ENCODE assay signal across 1 cellular context in the genomic region with DNA sequence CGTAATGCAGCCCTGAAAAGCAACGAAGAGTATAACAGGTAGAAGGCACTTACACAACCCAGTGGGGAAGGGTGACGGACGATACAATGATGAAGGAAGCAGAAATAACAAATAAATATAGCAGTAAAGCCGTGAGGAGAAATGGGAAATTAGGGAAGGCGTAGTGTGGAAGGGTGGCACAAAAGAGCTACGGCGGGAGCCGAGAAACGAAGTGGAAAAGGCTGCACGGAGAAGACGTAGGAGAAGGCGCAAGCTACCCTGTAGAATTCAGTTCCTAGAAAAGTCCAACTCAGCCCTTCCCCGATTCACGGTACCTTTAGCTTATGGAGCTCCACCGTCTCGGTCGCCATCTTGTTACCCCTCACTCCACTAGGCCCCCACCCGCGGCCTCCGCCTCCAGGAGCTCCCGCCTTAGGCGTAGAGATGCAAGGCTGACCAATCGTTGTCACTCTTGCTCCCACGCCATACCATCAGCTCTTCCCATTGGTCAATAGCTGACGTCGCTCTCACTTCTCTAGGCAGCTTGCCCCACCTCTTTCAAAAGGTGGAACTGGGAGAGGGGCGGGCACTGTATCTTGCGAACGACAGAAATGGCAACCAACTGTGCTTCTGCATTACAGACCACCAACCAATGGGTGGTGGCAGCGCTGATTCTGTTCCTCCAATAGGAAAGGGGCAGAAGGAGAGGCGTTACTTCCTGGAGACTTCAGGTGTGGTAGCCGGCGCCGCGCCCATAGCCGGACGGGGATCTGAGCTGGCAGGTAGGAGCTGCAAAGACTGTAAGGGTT.
TF ChIP-seq lines count a peak whose summit lies in the region.

A gene with protein sequence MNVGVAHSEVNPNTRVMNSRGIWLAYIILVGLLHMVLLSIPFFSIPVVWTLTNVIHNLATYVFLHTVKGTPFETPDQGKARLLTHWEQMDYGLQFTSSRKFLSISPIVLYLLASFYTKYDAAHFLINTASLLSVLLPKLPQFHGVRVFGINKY (plus strand): TSS at position 690 of the 788 bp plus-strand sequence. CDS start 959 bp downstream, outside the sequence.
A gene with protein sequence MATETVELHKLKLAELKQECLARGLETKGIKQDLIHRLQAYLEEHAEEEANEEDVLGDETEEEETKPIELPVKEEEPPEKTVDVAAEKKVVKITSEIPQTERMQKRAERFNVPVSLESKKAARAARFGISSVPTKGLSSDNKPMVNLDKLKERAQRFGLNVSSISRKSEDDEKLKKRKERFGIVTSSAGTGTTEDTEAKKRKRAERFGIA (minus strand): TSS at position 373 of the 788 bp plus-strand sequence. CDS start 23 bp downstream, at position 350.

TF ChIP-seq in GM12878, 131 proteins besides CTCF, POLR2A, EP300 and RAD21 (continued from another document and continues in another):
- TF ChIP-seq, protein P1, sequence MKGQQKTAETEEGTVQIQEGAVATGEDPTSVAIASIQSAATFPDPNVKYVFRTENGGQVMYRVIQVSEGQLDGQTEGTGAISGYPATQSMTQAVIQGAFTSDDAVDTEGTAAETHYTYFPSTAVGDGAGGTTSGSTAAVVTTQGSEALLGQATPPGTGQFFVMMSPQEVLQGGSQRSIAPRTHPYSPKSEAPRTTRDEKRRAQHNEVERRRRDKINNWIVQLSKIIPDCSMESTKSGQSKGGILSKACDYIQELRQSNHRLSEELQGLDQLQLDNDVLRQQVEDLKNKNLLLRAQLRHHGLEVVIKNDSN (IDR thresholded peaks at IDR 0.05; ENCODE audit: borderline replicate concordance, extremely low read length, insufficient read depth, low read depth, low read length) = no peak
- TF ChIP-seq ZBED1 (IDR thresholded peaks at IDR 0.05; ENCODE audit: borderline replicate concordance) (no peak), HDAC2 (IDR thresholded peaks at IDR 0.05) (no peak), KLF5 (IDR thresholded peaks at IDR 0.05; ENCODE audit: partially characterized antibody) (peak; percentile 59), SRF (IDR thresholded peaks at IDR 0.05; ENCODE audit: low read depth in 2 of 2, low read length in 2 of 2) (no peak), FOXM1 (IDR thresholded peaks at IDR 0.05; ENCODE audit: low read depth, low read length) (no peak), HDGF (IDR thresholded peaks at IDR 0.05) (peak; percentile 88), CEBPB (IDR thresholded peaks at IDR 0.05; ENCODE audit: borderline replicate concordance in 1 of 2, low read depth in 2 of 2, low read length in 2 of 2) (no peak), SMAD1 (IDR thresholded peaks at IDR 0.05; ENCODE audit: low read depth, partially characterized antibody) (peak; percentile 63), ZSCAN29 (IDR thresholded peaks at IDR 0.05) (no peak), NR2C1 (IDR thresholded peaks at IDR 0.05) (no peak), CHD1 (IDR thresholded peaks at IDR 0.05; ENCODE audit: low read depth, low read length) (no peak), LARP7 (IDR thresholded peaks at IDR 0.05) (peak; percentile 59; the same call in 1 of the 2 replicates), ZNF622 (IDR thresholded peaks at IDR 0.05) (no peak), KDM1A (IDR thresholded peaks at IDR 0.05; ENCODE audit: borderline replicate concordance) (no peak), TAF1 (IDR thresholded peaks at IDR 0.05; ENCODE audit: borderline replicate concordance, low read depth, low read length) (peak; percentile 89), TCF7 (IDR thresholded peaks at IDR 0.05; ENCODE audit: borderline replicate concordance) (no peak), RBBP5 (conservative IDR thresholded peaks at IDR 0.05) (no peak), SMAD5 (IDR thresholded peaks at IDR 0.05; ENCODE audit: low read depth) (peak; percentile 57; the same call in 1 of the 2 replicates), PML (IDR thresholded peaks at IDR 0.05; ENCODE audit: low read length) (peak; percentile 63), PAX5 (IDR thresholded peaks at IDR 0.05; ENCODE audit: borderline replicate concordance, low read depth, low read length) (no peak), FOXK2 (IDR thresholded peaks at IDR 0.05) (no peak), HDAC6 (IDR thresholded peaks at IDR 0.05; ENCODE audit: unreplicated experiment) (no peak), RELA (IDR thresholded peaks at IDR 0.05; ENCODE audit: borderline replicate concordance, partially characterized antibody) (peak; percentile 50)
- TF ChIP-seq, protein P2, sequence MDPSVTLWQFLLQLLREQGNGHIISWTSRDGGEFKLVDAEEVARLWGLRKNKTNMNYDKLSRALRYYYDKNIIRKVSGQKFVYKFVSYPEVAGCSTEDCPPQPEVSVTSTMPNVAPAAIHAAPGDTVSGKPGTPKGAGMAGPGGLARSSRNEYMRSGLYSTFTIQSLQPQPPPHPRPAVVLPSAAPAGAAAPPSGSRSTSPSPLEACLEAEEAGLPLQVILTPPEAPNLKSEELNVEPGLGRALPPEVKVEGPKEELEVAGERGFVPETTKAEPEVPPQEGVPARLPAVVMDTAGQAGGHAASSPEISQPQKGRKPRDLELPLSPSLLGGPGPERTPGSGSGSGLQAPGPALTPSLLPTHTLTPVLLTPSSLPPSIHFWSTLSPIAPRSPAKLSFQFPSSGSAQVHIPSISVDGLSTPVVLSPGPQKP (IDR thresholded peaks at IDR 0.05; ENCODE audit: low read depth, low read length) = no peak
- TF ChIP-seq, protein P3, sequence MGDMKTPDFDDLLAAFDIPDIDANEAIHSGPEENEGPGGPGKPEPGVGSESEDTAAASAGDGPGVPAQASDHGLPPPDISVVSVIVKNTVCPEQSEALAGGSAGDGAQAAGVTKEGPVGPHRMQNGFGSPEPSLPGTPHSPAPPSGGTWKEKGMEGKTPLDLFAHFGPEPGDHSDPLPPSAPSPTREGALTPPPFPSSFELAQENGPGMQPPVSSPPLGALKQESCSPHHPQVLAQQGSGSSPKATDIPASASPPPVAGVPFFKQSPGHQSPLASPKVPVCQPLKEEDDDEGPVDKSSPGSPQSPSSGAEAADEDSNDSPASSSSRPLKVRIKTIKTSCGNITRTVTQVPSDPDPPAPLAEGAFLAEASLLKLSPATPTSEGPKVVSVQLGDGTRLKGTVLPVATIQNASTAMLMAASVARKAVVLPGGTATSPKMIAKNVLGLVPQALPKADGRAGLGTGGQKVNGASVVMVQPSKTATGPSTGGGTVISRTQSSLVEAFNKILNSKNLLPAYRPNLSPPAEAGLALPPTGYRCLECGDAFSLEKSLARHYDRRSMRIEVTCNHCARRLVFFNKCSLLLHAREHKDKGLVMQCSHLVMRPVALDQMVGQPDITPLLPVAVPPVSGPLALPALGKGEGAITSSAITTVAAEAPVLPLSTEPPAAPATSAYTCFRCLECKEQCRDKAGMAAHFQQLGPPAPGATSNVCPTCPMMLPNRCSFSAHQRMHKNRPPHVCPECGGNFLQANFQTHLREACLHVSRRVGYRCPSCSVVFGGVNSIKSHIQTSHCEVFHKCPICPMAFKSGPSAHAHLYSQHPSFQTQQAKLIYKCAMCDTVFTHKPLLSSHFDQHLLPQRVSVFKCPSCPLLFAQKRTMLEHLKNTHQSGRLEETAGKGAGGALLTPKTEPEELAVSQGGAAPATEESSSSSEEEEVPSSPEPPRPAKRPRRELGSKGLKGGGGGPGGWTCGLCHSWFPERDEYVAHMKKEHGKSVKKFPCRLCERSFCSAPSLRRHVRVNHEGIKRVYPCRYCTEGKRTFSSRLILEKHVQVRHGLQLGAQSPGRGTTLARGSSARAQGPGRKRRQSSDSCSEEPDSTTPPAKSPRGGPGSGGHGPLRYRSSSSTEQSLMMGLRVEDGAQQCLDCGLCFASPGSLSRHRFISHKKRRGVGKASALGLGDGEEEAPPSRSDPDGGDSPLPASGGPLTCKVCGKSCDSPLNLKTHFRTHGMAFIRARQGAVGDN (IDR thresholded peaks at IDR 0.05) = 0 out of 2 replicates have a peak, but pooled peaks have one; percentile 34
- TF ChIP-seq, protein P4, sequence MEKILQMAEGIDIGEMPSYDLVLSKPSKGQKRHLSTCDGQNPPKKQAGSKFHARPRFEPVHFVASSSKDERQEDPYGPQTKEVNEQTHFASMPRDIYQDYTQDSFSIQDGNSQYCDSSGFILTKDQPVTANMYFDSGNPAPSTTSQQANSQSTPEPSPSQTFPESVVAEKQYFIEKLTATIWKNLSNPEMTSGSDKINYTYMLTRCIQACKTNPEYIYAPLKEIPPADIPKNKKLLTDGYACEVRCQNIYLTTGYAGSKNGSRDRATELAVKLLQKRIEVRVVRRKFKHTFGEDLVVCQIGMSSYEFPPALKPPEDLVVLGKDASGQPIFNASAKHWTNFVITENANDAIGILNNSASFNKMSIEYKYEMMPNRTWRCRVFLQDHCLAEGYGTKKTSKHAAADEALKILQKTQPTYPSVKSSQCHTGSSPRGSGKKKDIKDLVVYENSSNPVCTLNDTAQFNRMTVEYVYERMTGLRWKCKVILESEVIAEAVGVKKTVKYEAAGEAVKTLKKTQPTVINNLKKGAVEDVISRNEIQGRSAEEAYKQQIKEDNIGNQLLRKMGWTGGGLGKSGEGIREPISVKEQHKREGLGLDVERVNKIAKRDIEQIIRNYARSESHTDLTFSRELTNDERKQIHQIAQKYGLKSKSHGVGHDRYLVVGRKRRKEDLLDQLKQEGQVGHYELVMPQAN (conservative IDR thresholded peaks at IDR 0.05) = peak; percentile 87
- TF ChIP-seq, protein P5, sequence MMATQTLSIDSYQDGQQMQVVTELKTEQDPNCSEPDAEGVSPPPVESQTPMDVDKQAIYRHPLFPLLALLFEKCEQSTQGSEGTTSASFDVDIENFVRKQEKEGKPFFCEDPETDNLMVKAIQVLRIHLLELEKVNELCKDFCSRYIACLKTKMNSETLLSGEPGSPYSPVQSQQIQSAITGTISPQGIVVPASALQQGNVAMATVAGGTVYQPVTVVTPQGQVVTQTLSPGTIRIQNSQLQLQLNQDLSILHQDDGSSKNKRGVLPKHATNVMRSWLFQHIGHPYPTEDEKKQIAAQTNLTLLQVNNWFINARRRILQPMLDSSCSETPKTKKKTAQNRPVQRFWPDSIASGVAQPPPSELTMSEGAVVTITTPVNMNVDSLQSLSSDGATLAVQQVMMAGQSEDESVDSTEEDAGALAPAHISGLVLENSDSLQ (IDR thresholded peaks at IDR 0.05) = peak; percentile 99
- TF ChIP-seq, protein P6, sequence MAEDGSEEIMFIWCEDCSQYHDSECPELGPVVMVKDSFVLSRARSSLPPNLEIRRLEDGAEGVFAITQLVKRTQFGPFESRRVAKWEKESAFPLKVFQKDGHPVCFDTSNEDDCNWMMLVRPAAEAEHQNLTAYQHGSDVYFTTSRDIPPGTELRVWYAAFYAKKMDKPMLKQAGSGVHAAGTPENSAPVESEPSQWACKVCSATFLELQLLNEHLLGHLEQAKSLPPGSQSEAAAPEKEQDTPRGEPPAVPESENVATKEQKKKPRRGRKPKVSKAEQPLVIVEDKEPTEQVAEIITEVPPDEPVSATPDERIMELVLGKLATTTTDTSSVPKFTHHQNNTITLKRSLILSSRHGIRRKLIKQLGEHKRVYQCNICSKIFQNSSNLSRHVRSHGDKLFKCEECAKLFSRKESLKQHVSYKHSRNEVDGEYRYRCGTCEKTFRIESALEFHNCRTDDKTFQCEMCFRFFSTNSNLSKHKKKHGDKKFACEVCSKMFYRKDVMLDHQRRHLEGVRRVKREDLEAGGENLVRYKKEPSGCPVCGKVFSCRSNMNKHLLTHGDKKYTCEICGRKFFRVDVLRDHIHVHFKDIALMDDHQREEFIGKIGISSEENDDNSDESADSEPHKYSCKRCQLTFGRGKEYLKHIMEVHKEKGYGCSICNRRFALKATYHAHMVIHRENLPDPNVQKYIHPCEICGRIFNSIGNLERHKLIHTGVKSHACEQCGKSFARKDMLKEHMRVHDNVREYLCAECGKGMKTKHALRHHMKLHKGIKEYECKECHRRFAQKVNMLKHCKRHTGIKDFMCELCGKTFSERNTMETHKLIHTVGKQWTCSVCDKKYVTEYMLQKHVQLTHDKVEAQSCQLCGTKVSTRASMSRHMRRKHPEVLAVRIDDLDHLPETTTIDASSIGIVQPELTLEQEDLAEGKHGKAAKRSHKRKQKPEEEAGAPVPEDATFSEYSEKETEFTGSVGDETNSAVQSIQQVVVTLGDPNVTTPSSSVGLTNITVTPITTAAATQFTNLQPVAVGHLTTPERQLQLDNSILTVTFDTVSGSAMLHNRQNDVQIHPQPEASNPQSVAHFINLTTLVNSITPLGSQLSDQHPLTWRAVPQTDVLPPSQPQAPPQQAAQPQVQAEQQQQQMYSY (CRISPR knock-in tag; IDR thresholded peaks at IDR 0.05) = no peak
- TF ChIP-seq, protein P7, sequence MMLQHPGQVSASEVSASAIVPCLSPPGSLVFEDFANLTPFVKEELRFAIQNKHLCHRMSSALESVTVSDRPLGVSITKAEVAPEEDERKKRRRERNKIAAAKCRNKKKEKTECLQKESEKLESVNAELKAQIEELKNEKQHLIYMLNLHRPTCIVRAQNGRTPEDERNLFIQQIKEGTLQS (IDR thresholded peaks at IDR 0.05; ENCODE audit: borderline replicate concordance, extremely low read depth, low read depth, low read length) = no peak
- TF ChIP-seq, protein P8, sequence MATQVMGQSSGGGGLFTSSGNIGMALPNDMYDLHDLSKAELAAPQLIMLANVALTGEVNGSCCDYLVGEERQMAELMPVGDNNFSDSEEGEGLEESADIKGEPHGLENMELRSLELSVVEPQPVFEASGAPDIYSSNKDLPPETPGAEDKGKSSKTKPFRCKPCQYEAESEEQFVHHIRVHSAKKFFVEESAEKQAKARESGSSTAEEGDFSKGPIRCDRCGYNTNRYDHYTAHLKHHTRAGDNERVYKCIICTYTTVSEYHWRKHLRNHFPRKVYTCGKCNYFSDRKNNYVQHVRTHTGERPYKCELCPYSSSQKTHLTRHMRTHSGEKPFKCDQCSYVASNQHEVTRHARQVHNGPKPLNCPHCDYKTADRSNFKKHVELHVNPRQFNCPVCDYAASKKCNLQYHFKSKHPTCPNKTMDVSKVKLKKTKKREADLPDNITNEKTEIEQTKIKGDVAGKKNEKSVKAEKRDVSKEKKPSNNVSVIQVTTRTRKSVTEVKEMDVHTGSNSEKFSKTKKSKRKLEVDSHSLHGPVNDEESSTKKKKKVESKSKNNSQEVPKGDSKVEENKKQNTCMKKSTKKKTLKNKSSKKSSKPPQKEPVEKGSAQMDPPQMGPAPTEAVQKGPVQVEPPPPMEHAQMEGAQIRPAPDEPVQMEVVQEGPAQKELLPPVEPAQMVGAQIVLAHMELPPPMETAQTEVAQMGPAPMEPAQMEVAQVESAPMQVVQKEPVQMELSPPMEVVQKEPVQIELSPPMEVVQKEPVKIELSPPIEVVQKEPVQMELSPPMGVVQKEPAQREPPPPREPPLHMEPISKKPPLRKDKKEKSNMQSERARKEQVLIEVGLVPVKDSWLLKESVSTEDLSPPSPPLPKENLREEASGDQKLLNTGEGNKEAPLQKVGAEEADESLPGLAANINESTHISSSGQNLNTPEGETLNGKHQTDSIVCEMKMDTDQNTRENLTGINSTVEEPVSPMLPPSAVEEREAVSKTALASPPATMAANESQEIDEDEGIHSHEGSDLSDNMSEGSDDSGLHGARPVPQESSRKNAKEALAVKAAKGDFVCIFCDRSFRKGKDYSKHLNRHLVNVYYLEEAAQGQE (IDR thresholded peaks at IDR 0.05; ENCODE audit: low read depth, low read length) = no peak
